ENCODE assay signal across 8 cellular contexts in genomic region chr18:59139291-59139614, GRCh38. TPM values are rescaled to one million over a fixed set of nuclear protein-coding genes. Genes with fewer than 3 reads are reported as not detected.
A peak's percentile ranks its signal among the peaks of the same experiment; 100 is the strongest.
DNase-seq lines count a peak whose midpoint lies in the region; ATAC-seq and TF ChIP-seq lines count a peak whose summit lies in the region.

No MANE protein-coding gene starts in this region.

- H3K36me3 Mint-ChIP-seq in Calu3 (ENCODE audit: insufficient read depth, unreplicated experiment), result peaks cover 23% of the 10 kb centered on the region
- no peaks in the 10 kb centered on the region for H3K36me3 Mint-ChIP-seq in IgD-negative memory B cell
- H3K36me3 Mint-ChIP-seq in activated T-cell treated with anti-CD3 and anti-CD28 coated beads, Interleukin-2, amount 50 U/mL, for 4 hours (ENCODE audit: insufficient read depth), result peaks cover 2% of the 10 kb centered on the region
- no peaks in the 10 kb centered on the region for H3K36me3 Mint-ChIP-seq in naive B cell
- H3K36me3 Mint-ChIP-seq in stimulated activated memory B cell treated with anti-CD40 and anti-IgM and Interleukin-4, amounts not matched to agents 10 μg/mL and 1 μg/mL and 100 μg/mL, for 72 hours, result no peaks in the 10 kb centered on the region

- TF ChIP-seq CTCF in Calu3 (IDR thresholded peaks at IDR 0.05; ENCODE audit: unreplicated experiment), result no peak
- TF ChIP-seq CTCF in esophagus muscularis mucosa (IDR thresholded peaks at IDR 0.05), result no peak

- peak overlapping the region; percentile 77 to 83 (median 78) for H3K27ac ChIP-seq in esophagus muscularis mucosa (replicated peaks in 1 of 4)

- CTCF ChIA-PET in Calu3 (lab: Charles Lee), result no interaction called here

- H3K9me3 Mint-ChIP-seq in Calu3 (ENCODE audit: low read depth, unreplicated experiment) (no peaks in the 10 kb centered on the region), IgD-negative memory B cell (no peaks in the 10 kb centered on the region), naive B cell (no peaks in the 10 kb centered on the region)
- no peaks in the 10 kb centered on the region for H3K9me3 Mint-ChIP-seq in activated T-cell treated with anti-CD3 and anti-CD28 coated beads, Interleukin-2, amount 50 U/mL, for 4 hours
- no peaks in the 10 kb centered on the region for H3K9me3 Mint-ChIP-seq in stimulated activated memory B cell treated with anti-CD40 and anti-IgM and Interleukin-4, amounts not matched to agents 10 μg/mL and 1 μg/mL and 100 μg/mL, for 72 hours

- intact Hi-C loops in Calu3 (cut with micrococcal nuclease; ENCODE audit: unreplicated experiment) (no loop called here), esophagus muscularis mucosa (cut with DNase I) (loop anchor here (5.0 to 10.0 kb wide), 2 partner anchors 277 to 464 kb away; partner anchors contain the start of genes MALT1 and ZNF532)

- H3K36me3 ChIP-seq in esophagus muscularis mucosa, result no peaks in the 10 kb centered on the region

- ATAC-seq in GM21528 (IDR thresholded peaks at IDR 0.05; ENCODE audit: low FRiP score, unreplicated experiment) (peak; percentile 79), naive B cell (ENCODE audit: low read depth in 2 of 2) (peak; percentile 75 to 77)
- peak; percentile 86 for ATAC-seq in activated T-cell treated with anti-CD3 and anti-CD28 coated beads, Interleukin-2, amount 50 U/mL, for 4 hours
- ATAC-seq in stimulated activated memory B cell treated with anti-CD40 and anti-IgM and Interleukin-4, amounts not matched to agents 10 μg/mL and 1 μg/mL and 100 μg/mL, for 72 hours, result peak; percentile 88

- peaks cover 45% of the 10 kb centered on the region for H3K27me3 Mint-ChIP-seq in Calu3 (ENCODE audit: unreplicated experiment)
- peaks cover 5% of the 10 kb centered on the region for H3K27me3 Mint-ChIP-seq in IgD-negative memory B cell
- peaks cover 11% of the 10 kb centered on the region for H3K27me3 Mint-ChIP-seq in activated T-cell treated with anti-CD3 and anti-CD28 coated beads, Interleukin-2, amount 50 U/mL, for 4 hours (ENCODE audit: low read depth)
- H3K27me3 Mint-ChIP-seq in naive B cell, result peaks cover 12 to 22% (median 20%) of the 10 kb centered on the region in 3 donors
- H3K27me3 Mint-ChIP-seq in stimulated activated memory B cell treated with anti-CD40 and anti-IgM and Interleukin-4, amounts not matched to agents 10 μg/mL and 1 μg/mL and 100 μg/mL, for 72 hours, result peaks cover 11% of the 10 kb centered on the region

- TF ChIP-seq EP300 in esophagus muscularis mucosa (IDR thresholded peaks at IDR 0.05), result no peak

- H3K4me1 Mint-ChIP-seq in Calu3 (ENCODE audit: low read depth, unreplicated experiment) (peaks cover 16% of the 10 kb centered on the region), IgD-negative memory B cell (peaks cover 32 to 37% (median 32%) of the 10 kb centered on the region in 3 donors), naive B cell (peaks cover 27 to 40% (median 33%) of the 10 kb centered on the region in 3 donors)
- peaks cover 38% of the 10 kb centered on the region for H3K4me1 Mint-ChIP-seq in activated T-cell treated with anti-CD3 and anti-CD28 coated beads, Interleukin-2, amount 50 U/mL, for 4 hours (ENCODE audit: low read depth)
- peaks cover 38% of the 10 kb centered on the region for H3K4me1 Mint-ChIP-seq in stimulated activated memory B cell treated with anti-CD40 and anti-IgM and Interleukin-4, amounts not matched to agents 10 μg/mL and 1 μg/mL and 100 μg/mL, for 72 hours

- peak overlapping the region; percentile 67 to 91 (median 74) for H3K4me3 ChIP-seq in esophagus muscularis mucosa

- H3K4me3 Mint-ChIP-seq in Calu3 (ENCODE audit: low read depth, unreplicated experiment) (peak overlapping the region; percentile 96), IgD-negative memory B cell (peak overlapping the region; percentile 95 to 100 (median 99)), naive B cell (peak overlapping the region; percentile 95 to 99 (median 97))
- H3K4me3 Mint-ChIP-seq in activated T-cell treated with anti-CD3 and anti-CD28 coated beads, Interleukin-2, amount 50 U/mL, for 4 hours, result peak overlapping the region; percentile 95
- peak overlapping the region; percentile 95 for H3K4me3 Mint-ChIP-seq in stimulated activated memory B cell treated with anti-CD40 and anti-IgM and Interleukin-4, amounts not matched to agents 10 μg/mL and 1 μg/mL and 100 μg/mL, for 72 hours

- DNase-seq in Calu3 (peak; percentile 93), OCI-M2 (lab: John Stamatoyannopoulos, UW; ENCODE audit: unreplicated experiment) (peak; percentile 70), esophagus muscularis mucosa (ENCODE audit: extremely low spot score) (no peak), naive B cell (peak; percentile 96)
- DNase-seq in activated T-cell treated with anti-CD3 and anti-CD28 coated beads, Interleukin-2, amount 50 U/mL, for 4 hours, result peak; percentile 90

- TSS peak; percentile 71 for BruUV-seq in Calu3 (replicated peaks; lab: Mats Ljungman, UMichigan)

- TF ChIP-seq POLR2A in esophagus muscularis mucosa (IDR thresholded peaks at IDR 0.05; ENCODE audit: low read depth), result no peak

- 2% methylated on average over 11 of the region's 15 CpGs for WGBS in esophagus muscularis mucosa

- H3K4me1 ChIP-seq in esophagus muscularis mucosa, result peaks cover 8 to 20% (median 14%) of the 10 kb centered on the region in 4 donors

- H3K27me3 ChIP-seq in esophagus muscularis mucosa, result peaks cover 0 to 11% (median 0%) of the 10 kb centered on the region in 4 donors

- no peaks in the 10 kb centered on the region for H3K9me3 ChIP-seq in esophagus muscularis mucosa

- H3K27ac Mint-ChIP-seq in Calu3 (ENCODE audit: unreplicated experiment) (peak overlapping the region; percentile 98), IgD-negative memory B cell (peak overlapping the region; percentile 100), naive B cell (peak overlapping the region; percentile 99 to 100 (median 100))
- H3K27ac Mint-ChIP-seq in stimulated activated memory B cell treated with anti-CD40 and anti-IgM and Interleukin-4, amounts not matched to agents 10 μg/mL and 1 μg/mL and 100 μg/mL, for 72 hours, result peak overlapping the region; percentile 99

RNA-seq across cellular contexts. Expression of gene SEC11C, which starts 0.4 kb away (rescaled TPM):
- total RNA-seq in Calu3 (2022) (101 and 106 TPM in 2 replicates), esophagus muscularis mucosa (10 to 100 TPM; 20.5 to 26.4 (median 22.2) TPM)
- polyA plus RNA-seq in IgD-negative memory B cell (260 TPM), naive B cell (ENCODE audit: low read depth in 6 of 6) (100 to 1,000 TPM; 112 to 205 (median 137) TPM)
- total RNA-seq in activated T-cell treated with anti-CD3 and anti-CD28 coated beads, Interleukin-2, amount 50 U/mL, for 4 hours, result 100 to 1,000 TPM; 126 to 152 (median 134) TPM
